ENCODE assay signal across 10 cellular contexts in genomic region chr13:21637296-21637695, GRCh38. TPM values are rescaled to one million over a fixed set of nuclear protein-coding genes. Genes with fewer than 3 reads are reported as not detected.
DNase-seq lines count a peak whose midpoint lies in the region; ATAC-seq, FAIRE-seq and TF ChIP-seq lines count a peak whose summit lies in the region.
"Had no signal": no experiment of that assay in that cellular context is flagged by ENCODE, and none has a peak within 500 bp of the region (broad histone marks: within the 10 kb centered on the region; RNA-seq: fewer than 3 reads in every experiment).

No MANE protein-coding gene starts in this region.

- H3K4me2 ChIP-seq in keratinocyte (ENCODE audit: control insufficient read depth, extremely low read depth, insufficient read depth, low read depth, low read length): peak overlapping the region; percentile 77
- no peak overlapping the region for H3K4me2 ChIP-seq in mesendoderm (ENCODE audit: low read length)

- dilution Hi-C loops in keratinocyte (cut with MboI; ENCODE audit: extremely low pct_ligation_motif_present, low sequenced_read_pairs): no loop called here

- H4K8ac ChIP-seq in mesendoderm (ENCODE audit: low read depth, low read length): no peak overlapping the region

- no peak overlapping the region for H2BK5ac ChIP-seq in mesendoderm (ENCODE audit: low read length)

- no peak overlapping the region for H2AK5ac ChIP-seq in mesendoderm (ENCODE audit: low read length)

- no peak overlapping the region for H3K23ac ChIP-seq in mesendoderm (ENCODE audit: low read length)

- peak overlapping the region; percentile 68 for H3K27ac ChIP-seq in keratinocyte (ENCODE audit: control insufficient read depth, insufficient read depth, low read length)
- no peak overlapping the region for H3K27ac ChIP-seq in mesendoderm (ENCODE audit: low read depth, low read length)
- H3K27ac ChIP-seq: skin epidermis had no signal

- CTCF ChIA-PET in activated CD4-positive, alpha-beta memory T cell treated with anti-CD3 and anti-CD28 coated beads for 36 hours (lab: Charles Lee): interaction anchor here (0.6 to 2.4 kb wide), 22 partner anchors 12 to 1383 kb away, joined by 3 to 23 read pairs (median 4); partner anchors contain the start of gene FGF9

- no peaks in the 10 kb centered on the region for H3K36me3 Mint-ChIP-seq in activated CD4-positive, alpha-beta memory T cell treated with anti-CD3 and anti-CD28 coated beads for 36 hours

- peaks cover 3% of the 10 kb centered on the region for H3K27me3 Mint-ChIP-seq in activated CD4-positive, alpha-beta memory T cell treated with anti-CD3 and anti-CD28 coated beads for 36 hours

- no peaks in the 10 kb centered on the region for H4K20me1 ChIP-seq in keratinocyte (ENCODE audit: control insufficient read depth, extremely low read depth, insufficient read depth, low read length)

- no peak overlapping the region for H3K4ac ChIP-seq in mesendoderm (ENCODE audit: low read depth, low read length)

- no peaks in the 10 kb centered on the region for H3K9me3 ChIP-seq in keratinocyte (ENCODE audit: control insufficient read depth, low read depth, low read length)

- no peaks in the 10 kb centered on the region for H3K9me3 Mint-ChIP-seq in activated CD4-positive, alpha-beta memory T cell treated with anti-CD3 and anti-CD28 coated beads for 36 hours

- H3K4me1 ChIP-seq in keratinocyte (ENCODE audit: control insufficient read depth, extremely low read depth, insufficient read depth, low read length) (peaks cover 36% of the 10 kb centered on the region), mesendoderm (ENCODE audit: control insufficient read depth, low read depth, low read length) (no peaks in the 10 kb centered on the region)

- H3K56ac ChIP-seq in mesendoderm (ENCODE audit: low read length): no peak overlapping the region

- WGBS in mesendoderm (ENCODE audit: extremely low coverage, insufficient coverage, low lambda C conversion rate): no CpG with 5 or more reads among the region's 13 CpGs

- peak; percentile 50 for DNase-seq in GM12865 (ENCODE audit: low read depth)
- DNase-seq in NCI-H2029 (lab: John Stamatoyannopoulos, UW): peak; percentile 61
- peak; percentile 36 for DNase-seq in activated CD4-positive, alpha-beta memory T cell treated with anti-CD3 and anti-CD28 coated beads for 36 hours
- peak; percentile 95 for DNase-seq in keratinocyte (ENCODE audit: low read depth, low spot score)
- no peak for DNase-seq in mesendoderm

- H3K18ac ChIP-seq in mesendoderm (ENCODE audit: low read length): no peak overlapping the region

- no peaks in the 10 kb centered on the region for H3K36me3 ChIP-seq in keratinocyte (ENCODE audit: control insufficient read depth in 2 of 2, extremely low read depth in 1 of 2, insufficient read depth in 2 of 2, low read length in 2 of 2)
- H3K36me3 ChIP-seq in mesendoderm (ENCODE audit: control insufficient read depth, insufficient read depth, low read length): no peaks in the 10 kb centered on the region

- H3K79me1 ChIP-seq in mesendoderm (ENCODE audit: low read length): no peaks in the 10 kb centered on the region

- no peak overlapping the region for H2BK15ac ChIP-seq in mesendoderm (replicated peaks; ENCODE audit: low read depth)

- no peak for TF ChIP-seq CTCF in GM12865 (IDR thresholded peaks at IDR 0.05; ENCODE audit: insufficient read depth, low read depth, low read length, missing control alignments)
- no peak for TF ChIP-seq CTCF in keratinocyte (optimal IDR thresholded peaks at IDR 0.05 in 1 of 3, IDR thresholded peaks at IDR 0.05 in 1 of 3, conservative IDR thresholded peaks at IDR 0.05 in 1 of 3; ENCODE audit: extremely low read depth in 1 of 3, insufficient read depth in 2 of 3, low read length in 3 of 3)

- ATAC-seq in GM19328 (IDR thresholded peaks at IDR 0.05; ENCODE audit: unreplicated experiment) (no peak), GM21619 (IDR thresholded peaks at IDR 0.05; ENCODE audit: unreplicated experiment) (no peak), GM18517 (IDR thresholded peaks at IDR 0.05; ENCODE audit: unreplicated experiment) (no peak)

- no peaks in the 10 kb centered on the region for H3K9me1 ChIP-seq in keratinocyte (ENCODE audit: control insufficient read depth, extremely low read depth, insufficient read depth, low read length)

- peaks cover 2% of the 10 kb centered on the region for H3K4me1 Mint-ChIP-seq in activated CD4-positive, alpha-beta memory T cell treated with anti-CD3 and anti-CD28 coated beads for 36 hours (ENCODE audit: low read depth)

- peak; percentile 96 for FAIRE-seq in keratinocyte (lab: Jason Lieb, UNC)

- no peaks in the 10 kb centered on the region for H3K79me2 ChIP-seq in keratinocyte (ENCODE audit: control insufficient read depth, insufficient read depth, low read length)
- H3K79me2 ChIP-seq in mesendoderm (ENCODE audit: control insufficient read depth, insufficient read depth, low read length): no peaks in the 10 kb centered on the region

- no peak overlapping the region for H3K27ac Mint-ChIP-seq in activated CD4-positive, alpha-beta memory T cell treated with anti-CD3 and anti-CD28 coated beads for 36 hours

- no peak overlapping the region for H4K5ac ChIP-seq in mesendoderm (ENCODE audit: low read length)

- no peak overlapping the region; the same call in 1 of the 2 replicates for H3K4me3 ChIP-seq in GM12865 (ENCODE audit: low read depth, low read length)
- H3K4me3 ChIP-seq in keratinocyte (ENCODE audit: control insufficient read depth in 2 of 3, extremely low read depth in 1 of 3, insufficient read depth in 2 of 3, low read depth in 1 of 3, low read length in 3 of 3): peak overlapping the region in 1 of 3 experiments; percentile 35
- no peak overlapping the region for H3K4me3 ChIP-seq in mesendoderm (ENCODE audit: low read length)
- H3K4me3 ChIP-seq: skin epidermis had no signal

- POLR2A ChIA-PET in activated CD4-positive, alpha-beta memory T cell treated with anti-CD3 and anti-CD28 coated beads for 36 hours (lab: Charles Lee): no interaction called here

- no peaks in the 10 kb centered on the region for H3K27me3 ChIP-seq in keratinocyte (ENCODE audit: control insufficient read depth, extremely low read depth, insufficient read depth, low read length)
- H3K27me3 ChIP-seq in mesendoderm (ENCODE audit: insufficient read depth, low read length, poor library complexity): no peaks in the 10 kb centered on the region

- no peak overlapping the region for H2BK120ac ChIP-seq in mesendoderm (ENCODE audit: low read depth, low read length)

- H2AFZ ChIP-seq in keratinocyte (ENCODE audit: control insufficient read depth, low read length): peak overlapping the region; percentile 38

- H3K4me3 Mint-ChIP-seq in activated CD4-positive, alpha-beta memory T cell treated with anti-CD3 and anti-CD28 coated beads for 36 hours: no peak overlapping the region

- intact Hi-C loops in activated CD4-positive, alpha-beta memory T cell treated with anti-CD3 and anti-CD28 coated beads for 36 hours (cut with micrococcal nuclease): no loop called here

- peak overlapping the region; percentile 36 for H3K9ac ChIP-seq in keratinocyte (ENCODE audit: control insufficient read depth, extremely low read depth, insufficient read depth, low read length)
- no peak overlapping the region for H3K9ac ChIP-seq in mesendoderm (ENCODE audit: low read length)

RNA-seq across cellular contexts. Expression of gene MICU2, which starts 33.3 kb away (rescaled TPM):
- total RNA-seq in activated CD4-positive, alpha-beta memory T cell treated with anti-CD3 and anti-CD28 coated beads for 36 hours: 10 to 100 TPM; 32.6 to 33.3 TPM
- 28.9 to 42.9 TPM (median 29.6 TPM) in 3 replicates for polyA plus RNA-seq in keratinocyte
- 79.0 TPM for polyA plus RNA-seq in keratinocyte (2011; ENCODE audit: low read depth)
- polyA plus RNA-seq in keratinocyte (2011; cell fraction: cytosol; rRNA removed): 22.4 and 44.8 TPM in 2 replicates
- polyA plus RNA-seq in keratinocyte (2011; cell fraction: nucleus; rRNA removed): 37.0 and 50.9 TPM in 2 replicates
- polyA plus RNA-seq in keratinocyte (2012; ENCODE audit: low replicate concordance): 20.3 and 25.4 TPM in 2 replicates
- 2.4 to 13.4 TPM (median 8.6 TPM) in 3 replicates for polyA minus RNA-seq in keratinocyte
- polyA minus RNA-seq in keratinocyte (2011; cell fraction: cytosol; rRNA and poly(A)+ RNA removed): 38.8 TPM
- polyA minus RNA-seq in keratinocyte (2011; cell fraction: nucleus; rRNA and poly(A)+ RNA removed): 14.9 and 23.9 TPM in 2 replicates
- 37.2 TPM for polyA plus RNA-seq in mesendoderm (2013, experiment 1 of 2)
- 37.5 TPM for polyA plus RNA-seq in mesendoderm (2013, experiment 2 of 2)

RNA-seq across cellular contexts. Expression of gene FGF9, which starts 33.6 kb away (rescaled TPM):
- total RNA-seq in activated CD4-positive, alpha-beta memory T cell treated with anti-CD3 and anti-CD28 coated beads for 36 hours: under 1 TPM in 1 of 2 experiments, not detected in 1; 0.07 TPM
- polyA plus RNA-seq in keratinocyte: 0.06 TPM in 1 of 3 replicates, not detected in the others
- not detected for polyA plus RNA-seq in keratinocyte (2011; ENCODE audit: low read depth)
- not detected in 2 replicates for polyA plus RNA-seq in keratinocyte (2011; cell fraction: cytosol; rRNA removed)
- 0.05 TPM in 1 of 2 replicates, not detected in the other for polyA plus RNA-seq in keratinocyte (2011; cell fraction: nucleus; rRNA removed)
- 0.23 TPM in 1 of 2 replicates, not detected in the other for polyA plus RNA-seq in keratinocyte (2012; ENCODE audit: low replicate concordance)
- not detected in 3 replicates for polyA minus RNA-seq in keratinocyte
- polyA minus RNA-seq in keratinocyte (2011; cell fraction: cytosol; rRNA and poly(A)+ RNA removed): not detected
- polyA minus RNA-seq in keratinocyte (2011; cell fraction: nucleus; rRNA and poly(A)+ RNA removed): not detected in 2 replicates
- 0.06 TPM for polyA plus RNA-seq in mesendoderm (2013, experiment 1 of 2)
- 0.03 TPM for polyA plus RNA-seq in mesendoderm (2013, experiment 2 of 2)
- polyA plus RNA-seq: aorta had no signal
